ENCODE assay signal across 1 cellular context in genomic region chr11:2928605-2929510, GRCh38.
TF ChIP-seq lines count a peak whose summit lies in the region.

TSS of gene PHLDA2 (minus strand) at chr11:2929420. CDS start at chr11:2929364, 56 bp downstream.

TF ChIP-seq in K562, 482 proteins besides CTCF, POLR2A, EP300 and RAD21 (continued from another document and continues in another):
- TF ChIP-seq ZNF583 (CRISPR knock-in tag; IDR thresholded peaks at IDR 0.05) (no peak), ZNF282 (CRISPR knock-in tag; IDR thresholded peaks at IDR 0.05) (0 out of 2 replicates have a peak, but pooled peaks have one; percentile 16), NR4A1 (CRISPR knock-in tag; IDR thresholded peaks at IDR 0.05) (no peak), NR4A1 (tag; IDR thresholded peaks at IDR 0.05) (no peak), MYC (IDR thresholded peaks at IDR 0.05; ENCODE audit: low read depth, low read length) (peak; percentile 62), MYC (CRISPR knock-in tag; IDR thresholded peaks at IDR 0.05; ENCODE audit: borderline replicate concordance, low read depth) (no peak; the same call in 1 of the 2 replicates), SRSF9 (IDR thresholded peaks at IDR 0.05; ENCODE audit: borderline replicate concordance, low read depth, low read length) (no peak), CCNT2 (IDR thresholded peaks at IDR 0.05; ENCODE audit: borderline replicate concordance, extremely low read depth, insufficient read length, low read depth, low read length) (no peak), ZNF253 (CRISPR knock-in tag; conservative IDR thresholded peaks at IDR 0.05) (no peak), ZBTB11 (CRISPR knock-in tag; IDR thresholded peaks at IDR 0.05) (no peak), ZSCAN29 (IDR thresholded peaks at IDR 0.05) (no peak), ZNF518B (CRISPR knock-in tag; IDR thresholded peaks at IDR 0.05) (no peak), ADNP (tag; IDR thresholded peaks at IDR 0.05) (no peak), ZNF507 (tag; conservative IDR thresholded peaks at IDR 0.05) (no peak), BCOR (IDR thresholded peaks at IDR 0.05) (peak; percentile 70; the same call in 1 of the 2 replicates), SP2 (IDR thresholded peaks at IDR 0.05; ENCODE audit: extremely low read depth, low read depth, low read length, poor library complexity, severe bottlenecking) (no peak), FOXA3 (CRISPR knock-in tag; conservative IDR thresholded peaks at IDR 0.05 in 1 of 2, IDR thresholded peaks at IDR 0.05 in 1 of 2) (0 out of 4 replicates have a peak, but pooled peaks of 1 of the 2 experiments have one; percentile 13), FUS (optimal IDR thresholded peaks at IDR 0.05; ENCODE audit: low read depth, low read length) (no peak), ZNF699 (CRISPR knock-in tag; IDR thresholded peaks at IDR 0.05; ENCODE audit: insufficient replicate concordance) (no peak), ZFX (CRISPR knock-in tag; IDR thresholded peaks at IDR 0.05) (0 out of 2 replicates have a peak, but pooled peaks have one; percentile 1), ZNF23 (CRISPR knock-in tag; IDR thresholded peaks at IDR 0.05) (no peak), KLF16 (IDR thresholded peaks at IDR 0.05) (no peak), GTF2A2 (tag; IDR thresholded peaks at IDR 0.05) (peak; percentile 85; the same call in 1 of the 2 replicates), HDAC6 (IDR thresholded peaks at IDR 0.05; ENCODE audit: low read depth, low read length) (peak; percentile 58; the same call in 1 of the 2 replicates), E2F1 (CRISPR knock-in tag; IDR thresholded peaks at IDR 0.05) (0 out of 2 replicates have a peak, but pooled peaks have one; percentile 41), CBX2 (IDR thresholded peaks at IDR 0.05; ENCODE audit: insufficient read depth, low read length, poor library complexity, severe bottlenecking) (no peak), ZNF644 (tag; IDR thresholded peaks at IDR 0.05; ENCODE audit: low read depth) (no peak), FOXJ2 (tag; IDR thresholded peaks at IDR 0.05) (no peak), ARID4B (CRISPR knock-in tag; IDR thresholded peaks at IDR 0.05) (peak; percentile 79), ZNF431 (CRISPR knock-in tag; IDR thresholded peaks at IDR 0.05) (no peak), GTF2E2 (tag; IDR thresholded peaks at IDR 0.05) (no peak), POLR2H (tag; IDR thresholded peaks at IDR 0.05; ENCODE audit: low read depth) (peak; percentile 90), NFE2 (IDR thresholded peaks at IDR 0.05; ENCODE audit: low read depth) (no peak), NR1H2 (CRISPR knock-in tag; IDR thresholded peaks at IDR 0.05) (no peak), ZNF655 (CRISPR knock-in tag; IDR thresholded peaks at IDR 0.05) (no peak), EP400 (IDR thresholded peaks at IDR 0.05) (peak; percentile 67), CREM (IDR thresholded peaks at IDR 0.05; ENCODE audit: low read depth) (peak; percentile 76), SMARCA4 (IDR thresholded peaks at IDR 0.05) (no peak; the same call in 1 of the 2 replicates), POLR3G (IDR thresholded peaks at IDR 0.05; ENCODE audit: extremely low read depth, insufficient read length, insufficient replicate concordance) (no peak), DMBX1 (CRISPR knock-in tag; IDR thresholded peaks at IDR 0.05; ENCODE audit: borderline replicate concordance) (no peak), NCOA2 (IDR thresholded peaks at IDR 0.05; ENCODE audit: partially characterized antibody in 2 of 2) (no peak), E2F6 (IDR thresholded peaks at IDR 0.05; ENCODE audit: borderline replicate concordance in 1 of 2, extremely low read depth in 1 of 2, insufficient read depth in 1 of 2, insufficient read length in 1 of 2, low read depth in 1 of 2, low read length in 1 of 2, poor library complexity in 1 of 2, severe bottlenecking in 1 of 2) (peak; percentile 91 to 98), NR2C1 (IDR thresholded peaks at IDR 0.05) (no peak), NR2C1 (tag; IDR thresholded peaks at IDR 0.05) (no peak), CXXC5 (CRISPR knock-in tag; IDR thresholded peaks at IDR 0.05) (peak; percentile 78), CEBPG (CRISPR knock-in tag; IDR thresholded peaks at IDR 0.05) (peak; percentile 8; the same call in 1 of the 2 replicates), CEBPG (tag; conservative IDR thresholded peaks at IDR 0.05 in 1 of 2, IDR thresholded peaks at IDR 0.05 in 1 of 2) (no peak), ILF3 (IDR thresholded peaks at IDR 0.05; ENCODE audit: borderline replicate concordance) (no peak), SPI1 (IDR thresholded peaks at IDR 0.05; ENCODE audit: borderline replicate concordance, low read depth, low read length) (peak; percentile 40; the same call in 1 of the 2 replicates), MYNN (IDR thresholded peaks at IDR 0.05) (no peak), MYNN (CRISPR knock-in tag; IDR thresholded peaks at IDR 0.05) (no peak), ESRRB (CRISPR knock-in tag; IDR thresholded peaks at IDR 0.05; ENCODE audit: borderline replicate concordance) (no peak), IRF9 (tag; IDR thresholded peaks at IDR 0.05) (no peak), ZNF398 (CRISPR knock-in tag; IDR thresholded peaks at IDR 0.05) (no peak), ZNF561 (CRISPR knock-in tag; conservative IDR thresholded peaks at IDR 0.05) (no peak)
